In genomic region chr2:106176446-106177110, GRCh38 we compare ENCODE assay signal across 13 cellular contexts.
"Had no signal": no experiment of that assay in that cellular context is flagged by ENCODE, and none has a peak within 500 bp of the region (broad histone marks: within the 10 kb centered on the region; RNA-seq: fewer than 3 reads in every experiment).

No MANE protein-coding gene starts in this region.

- H3K9me3 Mint-ChIP-seq: activated naive CD4-positive, alpha-beta T cell treated with anti-CD3 and anti-CD28 coated beads, Interleukin-2, amount 50 U/mL, for 72 hours; brain; natural killer cell; stimulated activated memory B cell treated with anti-CD40 and anti-IgM and Interleukin-4, amounts not matched to agents 10 μg/mL and 1 μg/mL and 100 μg/mL, for 72 hours had no signal

- H3K27me3 ChIP-seq: suprapubic skin had no signal

- H3K4me1 ChIP-seq: suprapubic skin had no signal

- H3K27ac Mint-ChIP-seq: activated naive CD4-positive, alpha-beta T cell treated with anti-CD3 and anti-CD28 coated beads, Interleukin-2, amount 50 U/mL, for 72 hours had no signal

- H3K27me3 Mint-ChIP-seq: stimulated activated memory B cell treated with anti-CD40 and anti-IgM and Interleukin-4, amounts not matched to agents 10 μg/mL and 1 μg/mL and 100 μg/mL, for 72 hours had no signal

- H3K4me3 Mint-ChIP-seq: brain; natural killer cell; stimulated activated memory B cell treated with anti-CD40 and anti-IgM and Interleukin-4, amounts not matched to agents 10 μg/mL and 1 μg/mL and 100 μg/mL, for 72 hours had no signal

- H3K9me3 ChIP-seq: suprapubic skin had no signal

- ATAC-seq: activated naive CD4-positive, alpha-beta T cell treated with anti-CD3 and anti-CD28 coated beads, Interleukin-2, amount 50 U/mL, for 72 hours; left cardiac atrium; natural killer cell; stimulated activated memory B cell treated with anti-CD40 and anti-IgM and Interleukin-4, amounts not matched to agents 10 μg/mL and 1 μg/mL and 100 μg/mL, for 72 hours had no signal

- H3K36me3 ChIP-seq: suprapubic skin had no signal

- H3K4me3 ChIP-seq: suprapubic skin had no signal

- H3K27ac ChIP-seq: suprapubic skin, VCaP had no signal

- DNase-seq: activated CD4-positive, alpha-beta T cell treated with anti-CD3 and anti-CD28 coated beads for 4 hours; amygdala; dermis blood vessel endothelial cell; hypothalamus; left cardiac atrium; natural killer cell; posterior cingulate gyrus; T-helper 9 cell had no signal
